In the genomic region with DNA sequence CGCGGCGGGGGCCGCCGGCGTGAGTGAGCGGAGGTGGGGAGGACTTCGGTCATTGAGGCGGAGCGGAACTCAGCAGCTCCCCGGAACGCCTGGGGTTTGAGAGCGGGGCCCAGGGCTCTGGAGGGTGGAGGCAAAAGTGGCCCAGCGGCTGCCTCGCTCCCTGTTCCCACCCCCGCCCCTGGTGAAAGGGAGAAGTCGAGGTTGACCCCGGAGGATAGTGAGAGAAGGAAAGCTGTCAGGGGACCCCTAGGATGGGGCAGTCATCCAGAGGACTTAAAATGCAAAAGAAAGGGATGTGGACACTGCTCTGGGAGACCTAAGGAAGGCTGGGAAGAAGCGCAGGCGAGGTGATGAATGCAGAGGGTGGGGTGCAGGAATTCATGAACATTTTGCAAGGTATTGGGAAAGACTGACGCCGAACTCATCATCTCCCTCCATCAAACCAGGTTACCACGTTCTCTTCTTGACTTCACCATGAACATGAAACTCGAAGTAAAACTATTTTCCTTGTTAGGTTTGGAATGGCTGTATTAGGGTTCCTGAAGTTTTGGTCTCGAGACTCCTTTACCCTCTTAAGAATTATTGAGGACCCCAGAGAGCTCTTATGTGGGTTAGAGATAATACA, we compare ENCODE assay signal across 8 cellular contexts. TPM values are rescaled to one million over a fixed set of nuclear protein-coding genes. Genes with fewer than 3 reads are reported as not detected.
DNase-seq lines count a peak whose midpoint lies in the region; ATAC-seq and TF ChIP-seq lines count a peak whose summit lies in the region.

No MANE protein-coding gene starts in this region.

- intact Hi-C loops in A673 (cut with micrococcal nuclease; ENCODE audit: unreplicated experiment) = loop anchor here (5.0 kb wide), 2 partner anchors 90 to 145 kb away; no protein-coding TSS in a partner anchor

- H3K36me3 Mint-ChIP-seq in T-helper 1 cell treated with Interleukin-12 subunit alpha and Interleukin-12 subunit beta and Interleukin-4 antibody, amounts not matched to agents 30 μg/mL and 1 μg/mL, for 36 hours (ENCODE audit: low read depth) = peaks cover 22% of the 10 kb centered on the region

- POLR2A ChIA-PET in A673 (lab: Charles Lee; ENCODE audit: low non-redundant PET) = interaction anchor here (1.0 kb wide), 1 partner anchor 10 kb away, joined by 9 read pairs; no protein-coding TSS in a partner anchor

- peak; percentile 43 for DNase-seq in A673 (ENCODE audit: low spot score)
- peak; percentile 53 for DNase-seq in fibroblast of mammary gland (ENCODE audit: low read depth)
- DNase-seq in NCI-H1417 (lab: John Stamatoyannopoulos, UW) = no peak

- CTCF ChIA-PET in A673 (lab: Charles Lee) = interaction anchor here (0.6 to 1.0 kb wide), 5 partner anchors 60 to 107 kb away, joined by 6 to 11 read pairs (median 6); no protein-coding TSS in a partner anchor

- BruUV-seq in A673 (replicated peaks; lab: Mats Ljungman, UMichigan) = TSS peak; percentile 31

- no peaks in the 10 kb centered on the region for H3K9me2 ChIP-seq in neural cell (ENCODE audit: insufficient read depth, low read length)

- no peaks in the 10 kb centered on the region for H3K9me3 Mint-ChIP-seq in T-helper 1 cell treated with Interleukin-12 subunit alpha and Interleukin-12 subunit beta and Interleukin-4 antibody, amounts not matched to agents 30 μg/mL and 1 μg/mL, for 36 hours

- H3F3A ChIP-seq in neural cell (ENCODE audit: insufficient read depth, low read length, poor library complexity, severe bottlenecking) = peaks cover 7% of the 10 kb centered on the region

- peaks cover 14% of the 10 kb centered on the region for H3K79me2 ChIP-seq in neural cell (replicated peaks; ENCODE audit: insufficient read depth, low read length)

- ATAC-seq in GM18502 (IDR thresholded peaks at IDR 0.05; ENCODE audit: poor library complexity, unreplicated experiment) (peak; percentile 28), HG03280 (IDR thresholded peaks at IDR 0.05; ENCODE audit: unreplicated experiment) (peak; percentile 18), HG03457 (IDR thresholded peaks at IDR 0.05; ENCODE audit: unreplicated experiment) (no peak)

- H3K27me3 Mint-ChIP-seq in T-helper 1 cell treated with Interleukin-12 subunit alpha and Interleukin-12 subunit beta and Interleukin-4 antibody, amounts not matched to agents 30 μg/mL and 1 μg/mL, for 36 hours (ENCODE audit: low read depth) = peaks cover 3% of the 10 kb centered on the region

- peak overlapping the region; percentile 91 for H3K27ac Mint-ChIP-seq in T-helper 1 cell treated with Interleukin-12 subunit alpha and Interleukin-12 subunit beta and Interleukin-4 antibody, amounts not matched to agents 30 μg/mL and 1 μg/mL, for 36 hours

- H3K4me1 Mint-ChIP-seq in T-helper 1 cell treated with Interleukin-12 subunit alpha and Interleukin-12 subunit beta and Interleukin-4 antibody, amounts not matched to agents 30 μg/mL and 1 μg/mL, for 36 hours (ENCODE audit: low read depth) = peaks cover 52% of the 10 kb centered on the region

- H3K27me3 ChIP-seq in A673 (replicated peaks; ENCODE audit: insufficient read depth, low read depth, low read length, poor library complexity) (no peaks in the 10 kb centered on the region), neural cell (ENCODE audit: insufficient read depth, low read depth, low read length) (no peaks in the 10 kb centered on the region)

- H3K27ac ChIP-seq in A673 (ENCODE audit: low read depth, low read length, poor library complexity, severe bottlenecking) (peak overlapping the region; percentile 88), neural cell (ENCODE audit: low read length) (no peak overlapping the region)

- no peaks in the 10 kb centered on the region for H4K20me1 ChIP-seq in neural cell (ENCODE audit: insufficient read depth)

- peak overlapping the region; percentile 72 for H3K9ac ChIP-seq in neural cell (ENCODE audit: low read length)

- TF ChIP-seq EP300 in neural cell (conservative IDR thresholded peaks at IDR 0.05; ENCODE audit: poor library complexity, severe bottlenecking) = no peak

- peaks cover 28% of the 10 kb centered on the region for H3K4me1 ChIP-seq in A673 (ENCODE audit: insufficient read depth, low read length, poor library complexity, severe bottlenecking)

- peak overlapping the region; percentile 29 for H3K4me2 ChIP-seq in neural cell (ENCODE audit: low read length)

- no peak for TF ChIP-seq CTCF in A673 (conservative IDR thresholded peaks at IDR 0.05; ENCODE audit: low read depth, low read length)
- no peak for TF ChIP-seq CTCF in fibroblast of mammary gland (conservative IDR thresholded peaks at IDR 0.05; ENCODE audit: control insufficient read depth, insufficient read depth, low read depth, low read length)
- no peak for TF ChIP-seq CTCF in neural cell (IDR thresholded peaks at IDR 0.05; ENCODE audit: poor library complexity, severe bottlenecking)

- peak overlapping the region; percentile 89 for H3K4me3 Mint-ChIP-seq in T-helper 1 cell treated with Interleukin-12 subunit alpha and Interleukin-12 subunit beta and Interleukin-4 antibody, amounts not matched to agents 30 μg/mL and 1 μg/mL, for 36 hours

- no peaks in the 10 kb centered on the region for H3K9me3 ChIP-seq in A673 (ENCODE audit: low read depth, low read length, poor library complexity, severe bottlenecking)
- H3K9me3 ChIP-seq in neural cell (ENCODE audit: low read length) = no peaks in the 10 kb centered on the region

- H3K36me3 ChIP-seq in A673 (ENCODE audit: insufficient read depth, low read length, poor library complexity, severe bottlenecking) (no peaks in the 10 kb centered on the region), neural cell (ENCODE audit: insufficient read depth, low read length) (no peaks in the 10 kb centered on the region)

- peak overlapping the region; percentile 65 for H2AFZ ChIP-seq in neural cell (ENCODE audit: low read depth, low read length)

- H3K4me3 ChIP-seq in A673 (ENCODE audit: low read depth, low read length, poor library complexity, severe bottlenecking) (peak overlapping the region; percentile 81), fibroblast of mammary gland (ENCODE audit: control insufficient read depth, low read depth, low read length) (peak overlapping the region; percentile 72), neural cell (ENCODE audit: low read length) (peak overlapping the region; percentile 77)

- TF ChIP-seq RAD21 in neural cell (conservative IDR thresholded peaks at IDR 0.05) = no peak

TF ChIP-seq in neural cell, 6 proteins besides CTCF, POLR2A, EP300 and RAD21:
- no peak for TF ChIP-seq POLR2AphosphoS5 (IDR thresholded peaks at IDR 0.05)
- TF ChIP-seq MXI1 (conservative IDR thresholded peaks at IDR 0.05; ENCODE audit: poor library complexity, severe bottlenecking) = no peak
- no peak for TF ChIP-seq TAF1 (IDR thresholded peaks at IDR 0.05; ENCODE audit: low read depth)
- TF ChIP-seq, protein P1, sequence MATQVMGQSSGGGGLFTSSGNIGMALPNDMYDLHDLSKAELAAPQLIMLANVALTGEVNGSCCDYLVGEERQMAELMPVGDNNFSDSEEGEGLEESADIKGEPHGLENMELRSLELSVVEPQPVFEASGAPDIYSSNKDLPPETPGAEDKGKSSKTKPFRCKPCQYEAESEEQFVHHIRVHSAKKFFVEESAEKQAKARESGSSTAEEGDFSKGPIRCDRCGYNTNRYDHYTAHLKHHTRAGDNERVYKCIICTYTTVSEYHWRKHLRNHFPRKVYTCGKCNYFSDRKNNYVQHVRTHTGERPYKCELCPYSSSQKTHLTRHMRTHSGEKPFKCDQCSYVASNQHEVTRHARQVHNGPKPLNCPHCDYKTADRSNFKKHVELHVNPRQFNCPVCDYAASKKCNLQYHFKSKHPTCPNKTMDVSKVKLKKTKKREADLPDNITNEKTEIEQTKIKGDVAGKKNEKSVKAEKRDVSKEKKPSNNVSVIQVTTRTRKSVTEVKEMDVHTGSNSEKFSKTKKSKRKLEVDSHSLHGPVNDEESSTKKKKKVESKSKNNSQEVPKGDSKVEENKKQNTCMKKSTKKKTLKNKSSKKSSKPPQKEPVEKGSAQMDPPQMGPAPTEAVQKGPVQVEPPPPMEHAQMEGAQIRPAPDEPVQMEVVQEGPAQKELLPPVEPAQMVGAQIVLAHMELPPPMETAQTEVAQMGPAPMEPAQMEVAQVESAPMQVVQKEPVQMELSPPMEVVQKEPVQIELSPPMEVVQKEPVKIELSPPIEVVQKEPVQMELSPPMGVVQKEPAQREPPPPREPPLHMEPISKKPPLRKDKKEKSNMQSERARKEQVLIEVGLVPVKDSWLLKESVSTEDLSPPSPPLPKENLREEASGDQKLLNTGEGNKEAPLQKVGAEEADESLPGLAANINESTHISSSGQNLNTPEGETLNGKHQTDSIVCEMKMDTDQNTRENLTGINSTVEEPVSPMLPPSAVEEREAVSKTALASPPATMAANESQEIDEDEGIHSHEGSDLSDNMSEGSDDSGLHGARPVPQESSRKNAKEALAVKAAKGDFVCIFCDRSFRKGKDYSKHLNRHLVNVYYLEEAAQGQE (IDR thresholded peaks at IDR 0.05; ENCODE audit: borderline replicate concordance) = no peak
- TF ChIP-seq EZH2 (IDR thresholded peaks at IDR 0.05; ENCODE audit: borderline replicate concordance, insufficient read depth, low read length, poor library complexity, severe bottlenecking) = no peak
- no peak for TF ChIP-seq SMC3 (conservative IDR thresholded peaks at IDR 0.05; ENCODE audit: poor library complexity)

RNA-seq across cellular contexts. Expression of a gene that starts 0.8 kb away (rescaled TPM):
- 23.0 and 24.4 TPM in 2 replicates for total RNA-seq in A673 (2021)
- 40.5 and 44.5 TPM in 2 replicates for polyA plus RNA-seq in neural cell
- 40.2 and 46.7 TPM in 2 replicates for polyA minus RNA-seq in neural cell

RNA-seq across cellular contexts. Expression of a gene that starts 43.2 kb away (rescaled TPM):
- 1.0 and 1.2 TPM in 2 replicates for total RNA-seq in A673 (2021)
- polyA plus RNA-seq in neural cell = not detected in 2 replicates
- polyA minus RNA-seq in neural cell = under 0.01 and 0.12 TPM in 2 replicates

Comparison
In these comparisons a context has a peak if more than half of its experiments do, and no peak if none do; other contexts are left out.
1. DNase-seq: peak in A673 (single experiment) and fibroblast of mammary gland (single experiment); none in NCI-H1417 (0 of 3).
2. Peak in every context shown above with its lines, with median percentiles within 50 percentile points of each other: H3K4me3 ChIP-seq.